ENCODE assay signal across 15 cellular contexts in the genomic region with DNA sequence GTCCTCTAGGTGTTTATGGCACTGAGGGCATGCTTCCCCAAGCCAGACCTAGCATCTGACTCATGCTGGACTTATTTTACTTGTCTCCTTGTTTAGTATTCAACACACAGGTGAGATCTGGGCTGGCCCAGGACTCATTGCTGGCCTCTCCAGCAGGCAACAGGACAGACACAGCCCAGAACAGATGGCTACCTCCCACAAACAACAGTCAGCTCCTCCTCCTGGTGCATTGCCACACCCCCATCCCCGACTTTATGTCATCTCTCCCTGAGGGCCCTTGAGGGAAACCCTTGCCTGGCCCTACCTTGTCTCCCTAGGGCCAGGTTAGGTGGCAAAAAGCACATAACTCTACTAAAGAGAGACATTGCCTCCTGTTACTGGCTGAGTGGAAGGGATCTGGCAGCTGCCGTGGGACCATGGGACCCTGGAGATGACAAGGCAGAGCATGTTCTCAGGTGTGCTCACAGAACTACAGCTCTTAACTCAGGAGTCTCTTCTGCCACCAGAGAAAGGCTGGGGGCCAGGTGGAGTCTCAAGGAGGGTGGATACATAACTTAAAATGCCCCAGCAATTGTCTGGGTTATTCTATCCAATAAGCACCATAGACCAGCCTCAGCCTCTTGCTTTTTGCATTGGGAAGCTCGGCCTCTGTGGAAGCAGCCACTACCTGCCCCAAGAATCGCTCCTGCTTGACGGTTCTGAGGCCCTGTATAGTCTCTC. TPM values are rescaled to one million over a fixed set of nuclear protein-coding genes. Genes with fewer than 3 reads are reported as not detected.
DNase-seq lines count a peak whose midpoint lies in the region; ATAC-seq, FAIRE-seq and TF ChIP-seq lines count a peak whose summit lies in the region.
"Had no signal": no experiment of that assay in that cellular context is flagged by ENCODE, and none has a peak within 500 bp of the region (broad histone marks: within the 10 kb centered on the region; RNA-seq: fewer than 3 reads in every experiment).

No MANE protein-coding gene starts in this region.

- H3K9me3 ChIP-seq in A673 (ENCODE audit: low read depth, low read length, poor library complexity, severe bottlenecking), result no peaks in the 10 kb centered on the region
- H3K9me3 ChIP-seq: adrenal gland, gastrocnemius medialis had no signal

- POLR2A ChIA-PET in A673 (lab: Charles Lee; ENCODE audit: low non-redundant PET), result no interaction called here

- H3K27me3 ChIP-seq in bronchial epithelial cell (ENCODE audit: control insufficient read depth, insufficient read depth, low read length), result peaks cover 14% of the 10 kb centered on the region
- peaks cover 23% of the 10 kb centered on the region for H3K27me3 ChIP-seq in A673 (replicated peaks; ENCODE audit: insufficient read depth, low read depth, low read length, poor library complexity)
- H3K27me3 ChIP-seq: adrenal gland, gastrocnemius medialis had no signal

- intact Hi-C loops in posterior vena cava (cut with DNase I) (loop anchor here in 1 of 2 donors (10.0 kb wide), 1 partner anchor 194 kb away; no protein-coding TSS in a partner anchor), A673 (cut with micrococcal nuclease; ENCODE audit: unreplicated experiment) (loop anchor here (1.0 to 2.0 kb wide), 3 partner anchors 198 to 586 kb away; no protein-coding TSS in a partner anchor)

- no peak for FAIRE-seq in bronchial epithelial cell (lab: Jason Lieb, UNC)
- FAIRE-seq: G401.6 had no signal

- no peaks in the 10 kb centered on the region for H3K4me1 ChIP-seq in A673 (ENCODE audit: insufficient read depth, low read length, poor library complexity, severe bottlenecking)

- H3K27ac ChIP-seq in A673 (ENCODE audit: low read depth, low read length, poor library complexity, severe bottlenecking), result no peak overlapping the region
- H3K27ac ChIP-seq: adrenal gland, gastrocnemius medialis had no signal

- CTCF ChIA-PET in A673 (lab: Charles Lee), result no interaction called here

- peak; percentile 17 for DNase-seq in activated T-cell treated with anti-CD3 and anti-CD28 coated beads, Interleukin-2, amount 50 U/mL, for 1 hour
- DNase-seq in activated T-cell treated with anti-CD3 and anti-CD28 coated beads for 4 hours (no peak), LoVo (ENCODE audit: low spot score) (peak; percentile 8), bronchial epithelial cell (ENCODE audit: low read depth) (peak; percentile 77), posterior vena cava (ENCODE audit: low spot score) (peak; percentile 59), A673 (ENCODE audit: low spot score) (no peak), NCI-H1105 treated with DMSO at 0.1 percent for 48 hours (lab: John Stamatoyannopoulos, UW) (no peak)
- DNase-seq: NK-92 treated with Interleukin-12 subunit alpha and Interleukin-12 subunit beta, amount 100 ng/mL, for 24 hours had no signal

- TF ChIP-seq CTCF in bronchial epithelial cell (IDR thresholded peaks at IDR 0.05; ENCODE audit: insufficient read depth, low read length, severe bottlenecking) (no peak), A673 (conservative IDR thresholded peaks at IDR 0.05; ENCODE audit: low read depth, low read length) (no peak)

- no peak for ATAC-seq in HG03097 (IDR thresholded peaks at IDR 0.05; ENCODE audit: low FRiP score, unreplicated experiment)
- ATAC-seq: activated CD4-positive, alpha-beta T cell treated with anti-CD3 and anti-CD28 coated beads for 36 hours; gastrocnemius medialis had no signal

- H3K36me3 ChIP-seq in bronchial epithelial cell (ENCODE audit: control insufficient read depth, insufficient read depth, low read length), result no peaks in the 10 kb centered on the region
- no peaks in the 10 kb centered on the region for H3K36me3 ChIP-seq in A673 (ENCODE audit: insufficient read depth, low read length, poor library complexity, severe bottlenecking)
- H3K36me3 ChIP-seq: adrenal gland, gastrocnemius medialis had no signal

- H3K4me3 ChIP-seq in bronchial epithelial cell (ENCODE audit: low read depth, low read length) (no peak overlapping the region), A673 (ENCODE audit: low read depth, low read length, poor library complexity, severe bottlenecking) (no peak overlapping the region)
- H3K4me3 ChIP-seq: adrenal gland, gastrocnemius medialis had no signal

- no TSS peak for BruUV-seq in A673 (replicated peaks; lab: Mats Ljungman, UMichigan)

RNA-seq across cellular contexts. Expression of a gene that starts 2.3 kb away (rescaled TPM):
- total RNA-seq in bronchial epithelial cell (0.13 and 0.26 TPM in 2 replicates), posterior vena cava (under 1 TPM; 0.32 to 0.62 TPM), A673 (2021) (not detected in 2 replicates)

RNA-seq across cellular contexts. Expression of a gene that starts 51.3 kb away (rescaled TPM):
- total RNA-seq in bronchial epithelial cell, result not detected in 2 replicates
- not detected for total RNA-seq in posterior vena cava
- not detected in 2 replicates for total RNA-seq in A673 (2021)
- total RNA-seq: adrenal gland, B cell, gastrocnemius medialis, urinary bladder had no signal

Comparison
In these comparisons a context has a peak if more than half of its experiments do, and no peak if none do; other contexts are left out.
1. DNase-seq: peak in activated T-cell treated with anti-CD3 and anti-CD28 coated beads, Interleukin-2, amount 50 U/mL, for 1 hour (single experiment), LoVo (single experiment), bronchial epithelial cell (single experiment) and posterior vena cava (single experiment); none in activated T-cell treated with anti-CD3 and anti-CD28 coated beads for 4 hours (single experiment), A673 (single experiment) and NCI-H1105 treated with DMSO at 0.1 percent for 48 hours (single experiment).